ENCODE assay signal across 16 cellular contexts in genomic region chr12:124481257-124481750, GRCh38.
A peak's percentile ranks its signal among the peaks of the same experiment; 100 is the strongest.
DNase-seq lines count a peak whose midpoint lies in the region; ATAC-seq, FAIRE-seq and TF ChIP-seq lines count a peak whose summit lies in the region.
"Had no signal": no experiment of that assay in that cellular context is flagged by ENCODE, and none has a peak within 500 bp of the region (broad histone marks: within the 10 kb centered on the region; RNA-seq: fewer than 3 reads in every experiment).

No MANE protein-coding gene starts in this region.

- H3K27ac ChIP-seq in left ventricle myocardium inferior (replicated peaks), result peak overlapping the region; percentile 39
- H3K27ac ChIP-seq: neutrophil, SK-N-MC, VCaP had no signal

- peaks cover 59% of the 10 kb centered on the region for H3K4me1 ChIP-seq in left ventricle myocardium inferior

- peaks cover 2% of the 10 kb centered on the region for H3K9me3 Mint-ChIP-seq in activated CD4-positive, alpha-beta T cell treated with anti-CD3 and anti-CD28 coated beads, Interleukin-2, amount 10 ng/mL, durations not matched to agents 7 days and 5 days
- peaks cover 13% of the 10 kb centered on the region for H3K9me3 Mint-ChIP-seq in stimulated activated memory B cell treated with anti-CD40 and anti-IgM and Interleukin-4, amounts not matched to agents 10 μg/mL and 1 μg/mL and 100 μg/mL, for 72 hours

- POLR2A ChIA-PET in activated CD4-positive, alpha-beta T cell treated with anti-CD3 and anti-CD28 coated beads, Interleukin-2, amount 10 ng/mL, durations not matched to agents 7 days and 5 days (lab: Charles Lee), result no interaction called here

- H3K9me3 ChIP-seq in left ventricle myocardium inferior (replicated peaks), result no peaks in the 10 kb centered on the region
- H3K9me3 ChIP-seq: neutrophil had no signal

- no peak for FAIRE-seq in RCC 7860 (lab: Jason Lieb, UNC)
- FAIRE-seq: H54, urothelium cell line had no signal

- CTCF ChIA-PET in activated CD4-positive, alpha-beta T cell treated with anti-CD3 and anti-CD28 coated beads, Interleukin-2, amount 10 ng/mL, durations not matched to agents 7 days and 5 days (lab: Charles Lee), result no interaction called here

- no peak overlapping the region for H3K4me3 ChIP-seq in left ventricle myocardium inferior
- H3K4me3 ChIP-seq: SK-N-MC had no signal

- intact Hi-C loops in left ventricle myocardium inferior (cut with micrococcal nuclease), result no loop called here

- no peaks in the 10 kb centered on the region for H3K27me3 ChIP-seq in left ventricle myocardium inferior (ENCODE audit: low read depth)
- H3K27me3 ChIP-seq: neutrophil had no signal

- peaks cover 64% of the 10 kb centered on the region for H3K36me3 ChIP-seq in left ventricle myocardium inferior

- no peak for ATAC-seq in stimulated activated memory B cell treated with anti-CD40 and anti-IgM and Interleukin-4, amounts not matched to agents 10 μg/mL and 1 μg/mL and 100 μg/mL, for 72 hours
- ATAC-seq in HG02885 (IDR thresholded peaks at IDR 0.05; ENCODE audit: poor library complexity, unreplicated experiment), result no peak
- no peak for ATAC-seq in GM19397 (IDR thresholded peaks at IDR 0.05; ENCODE audit: unreplicated experiment)

- H3K27ac Mint-ChIP-seq in activated CD4-positive, alpha-beta T cell treated with anti-CD3 and anti-CD28 coated beads, Interleukin-2, amount 10 ng/mL, durations not matched to agents 7 days and 5 days, result peak overlapping the region; percentile 66
- H3K27ac Mint-ChIP-seq in stimulated activated memory B cell treated with anti-CD40 and anti-IgM and Interleukin-4, amounts not matched to agents 10 μg/mL and 1 μg/mL and 100 μg/mL, for 72 hours, result peak overlapping the region; percentile 34

- peaks cover 41% of the 10 kb centered on the region for H3K36me3 Mint-ChIP-seq in activated CD4-positive, alpha-beta T cell treated with anti-CD3 and anti-CD28 coated beads, Interleukin-2, amount 10 ng/mL, durations not matched to agents 7 days and 5 days (ENCODE audit: low read depth)
- H3K36me3 Mint-ChIP-seq in stimulated activated memory B cell treated with anti-CD40 and anti-IgM and Interleukin-4, amounts not matched to agents 10 μg/mL and 1 μg/mL and 100 μg/mL, for 72 hours, result peaks cover 90% of the 10 kb centered on the region

- DNase-seq in activated CD4-positive, alpha-beta T cell treated with anti-CD3 and anti-CD28 coated beads, Interleukin-2, amount 10 ng/mL, durations not matched to agents 7 days and 5 days, result no peak
- DNase-seq in activated CD4-positive, alpha-beta T cell treated with anti-CD3 and anti-CD28 coated beads, Interleukin-2, amount 50 U/mL, for 4 hours, result no peak
- DNase-seq in RCC 7860 (ENCODE audit: low spot score) (peak; percentile 4), left ventricle myocardium inferior (peak; percentile 16), D341Med (ENCODE audit: low spot score) (no peak)
- DNase-seq: activated T-cell treated with anti-CD3 and anti-CD28 coated beads for 4 hours, DMS79, NCI-H748 treated with DMSO at 0.1 percent for 48 hours had no signal

- no peak for TF ChIP-seq CTCF in left ventricle myocardium inferior (IDR thresholded peaks at IDR 0.05; ENCODE audit: borderline replicate concordance)

- H3K27me3 Mint-ChIP-seq in activated CD4-positive, alpha-beta T cell treated with anti-CD3 and anti-CD28 coated beads, Interleukin-2, amount 10 ng/mL, durations not matched to agents 7 days and 5 days, result no peaks in the 10 kb centered on the region
- no peaks in the 10 kb centered on the region for H3K27me3 Mint-ChIP-seq in stimulated activated memory B cell treated with anti-CD40 and anti-IgM and Interleukin-4, amounts not matched to agents 10 μg/mL and 1 μg/mL and 100 μg/mL, for 72 hours

- no peak overlapping the region for H3K4me3 Mint-ChIP-seq in activated CD4-positive, alpha-beta T cell treated with anti-CD3 and anti-CD28 coated beads, Interleukin-2, amount 10 ng/mL, durations not matched to agents 7 days and 5 days
- peak overlapping the region; percentile 9 for H3K4me3 Mint-ChIP-seq in stimulated activated memory B cell treated with anti-CD40 and anti-IgM and Interleukin-4, amounts not matched to agents 10 μg/mL and 1 μg/mL and 100 μg/mL, for 72 hours

- peaks cover 44% of the 10 kb centered on the region for H3K4me1 Mint-ChIP-seq in activated CD4-positive, alpha-beta T cell treated with anti-CD3 and anti-CD28 coated beads, Interleukin-2, amount 10 ng/mL, durations not matched to agents 7 days and 5 days
- peaks cover 88% of the 10 kb centered on the region for H3K4me1 Mint-ChIP-seq in stimulated activated memory B cell treated with anti-CD40 and anti-IgM and Interleukin-4, amounts not matched to agents 10 μg/mL and 1 μg/mL and 100 μg/mL, for 72 hours

Comparison
In these comparisons a context has a peak if more than half of its experiments do, and no peak if none do; other contexts are left out.
1. DNase-seq: peak in RCC 7860 (single experiment) and left ventricle myocardium inferior (single experiment); none in activated CD4-positive, alpha-beta T cell treated with anti-CD3 and anti-CD28 coated beads, Interleukin-2, amount 10 ng/mL, durations not matched to agents 7 days and 5 days (single experiment), activated CD4-positive, alpha-beta T cell treated with anti-CD3 and anti-CD28 coated beads, Interleukin-2, amount 50 U/mL, for 4 hours (0 of 2) and D341Med (single experiment).